Comparison of ENCODE assay signal across 16 cellular contexts in genomic region chr16:13120557-13120956, GRCh38.
DNase-seq lines count a peak whose midpoint lies in the region; ATAC-seq, FAIRE-seq and TF ChIP-seq lines count a peak whose summit lies in the region.
"Had no signal": no experiment of that assay in that cellular context is flagged by ENCODE, and none has a peak within 500 bp of the region (broad histone marks: within the 10 kb centered on the region; RNA-seq: fewer than 3 reads in every experiment).

No MANE protein-coding gene starts in this region.

- CTCF ChIA-PET in H1 (lab: Charles Lee; ENCODE audit: partially characterized antibody) = interaction anchor here (0.7 to 1.7 kb wide), 7 partner anchors 8 to 223 kb away, joined by 3 to 6 read pairs (median 4); no protein-coding TSS in a partner anchor

- no peak overlapping the region for H3K9ac ChIP-seq in HUES6 (ENCODE audit: low read length)
- no peak overlapping the region for H3K9ac ChIP-seq in H1 (replicated peaks in 1 of 4; ENCODE audit: extremely low read depth in 1 of 4, low read depth in 3 of 4, low read length in 3 of 4)

- no peak overlapping the region for H3K14ac ChIP-seq in H1 (ENCODE audit: insufficient read length)

- H4K91ac ChIP-seq in H1 (replicated peaks; ENCODE audit: insufficient read length, low read length) = no peak overlapping the region

- peak; percentile 62 for FAIRE-seq in H1 (lab: Jason Lieb, UNC)
- FAIRE-seq: GM12878, GM18507, H54, HepG2 had no signal

- no peak for TF ChIP-seq POLR2A in H1 (IDR thresholded peaks at IDR 0.05; ENCODE audit: control extremely low read depth in 1 of 2, low read depth in 2 of 2, low read length in 2 of 2)

- no peak overlapping the region for H4K8ac ChIP-seq in H1 (ENCODE audit: extremely low read depth, insufficient read depth, low read length)

- H3K4me3 ChIP-seq in HUES6 (ENCODE audit: low read depth, low read length) (peak overlapping the region; percentile 5; the same call in 1 of the 2 replicates), H1 (ENCODE audit: extremely low read depth in 1 of 4, insufficient read depth in 2 of 4, low read depth in 3 of 4, low read length in 4 of 4) (0 out of 8 replicates have a peak overlapping the region, but pooled peaks of 1 of the 4 experiments have one; percentile 12)
- H3K4me3 ChIP-seq: GM12878 had no signal

- no peak overlapping the region for H2BK15ac ChIP-seq in H1 (ENCODE audit: low read length)

- H4K5ac ChIP-seq in H1 (ENCODE audit: insufficient read length, low read depth, low read length) = no peak overlapping the region

- 0 out of 2 replicates have a peak overlapping the region, but pooled peaks have one; percentile 82 for H2BK5ac ChIP-seq in H1 (ENCODE audit: low read depth, low read length)

- H3K9me3 ChIP-seq in HUES6 (ENCODE audit: control insufficient read depth, insufficient read depth, low read depth, low read length) (peaks cover 12% of the 10 kb centered on the region), H1 (ENCODE audit: insufficient read depth in 2 of 2, low read depth in 1 of 2, low read length in 1 of 2) (peaks cover 3 to 6% of the 10 kb centered on the region in 2 experiments; a peak in 2 of 4 replicates)
- H3K9me3 ChIP-seq: Caco-2 had no signal

- H2AK5ac ChIP-seq in H1 (ENCODE audit: low read depth, low read length) = no peak overlapping the region

- H4K20me1 ChIP-seq in H1 (replicated peaks in 1 of 2; ENCODE audit: control insufficient read depth in 1 of 2, insufficient read depth in 2 of 2, low read length in 2 of 2) = no peaks in the 10 kb centered on the region

- H2BK12ac ChIP-seq in H1 (ENCODE audit: low read depth, low read length) = peak overlapping the region; percentile 44; the same call in 1 of the 2 replicates

- no peak overlapping the region for H2BK20ac ChIP-seq in H1 (ENCODE audit: low read length)

- H3K27ac ChIP-seq in HUES6 (ENCODE audit: low read depth, low read length) = no peak overlapping the region
- H3K27ac ChIP-seq in H1 (ENCODE audit: low read depth, low read length) = no peak overlapping the region
- H3K27ac ChIP-seq: 22Rv1 had no signal

- no peak overlapping the region for H2AFZ ChIP-seq in H1 (ENCODE audit: low read length)

- peak; percentile 39 for DNase-seq in ELF-1 (ENCODE audit: low read depth, low spot score)
- no peak for DNase-seq in H1 (ENCODE audit: low read depth in 1 of 2, low spot score in 2 of 2)
- peak; percentile 35 for DNase-seq in iPS-NIHi7 (ENCODE audit: extremely low spot score)
- no peak for DNase-seq in anterior cingulate cortex (lab: John Stamatoyannopoulos, UW)
- no peak for DNase-seq in KBM-7
- DNase-seq: Caco-2; CD8-positive, alpha-beta memory T cell; DMS 273 treated with DMSO at 0.1 percent for 48 hours had no signal

- H3K36me3 ChIP-seq in HUES6 (ENCODE audit: control insufficient read depth, insufficient read depth, low read length) (no peaks in the 10 kb centered on the region), H1 (ENCODE audit: control insufficient read depth in 2 of 4, insufficient read depth in 4 of 4, low read length in 3 of 4) (peaks cover 0 to 3% (median 0%) of the 10 kb centered on the region in 4 experiments; a peak in 2 of 8 replicates)

- POLR2A ChIA-PET in H1 (lab: Charles Lee; ENCODE audit: partially characterized antibody) = interaction anchor here (0.6 to 3.1 kb wide), 2 partner anchors 10 to 14 kb away, joined by 3 to 12 read pairs; no protein-coding TSS in a partner anchor

- TF ChIP-seq EP300 in H1 (IDR thresholded peaks at IDR 0.05; ENCODE audit: borderline replicate concordance in 1 of 2, low read depth in 2 of 2, low read length in 2 of 2) = no peak

- ATAC-seq in GM18870 (IDR thresholded peaks at IDR 0.05; ENCODE audit: unreplicated experiment) = no peak
- ATAC-seq in HG03196 (IDR thresholded peaks at IDR 0.05; ENCODE audit: unreplicated experiment) = no peak
- ATAC-seq: GM12878 had no signal

- 32% methylated on average over 4 of the region's 4 CpGs; no CpG with 5 or more reads in 1 of the 2 experiments for WGBS in H1 (ENCODE audit: extremely low coverage in 1 of 2, insufficient coverage in 1 of 2, insufficient read length in 1 of 2, insufficient replicate concordance in 2 of 2, low coverage in 1 of 2, low lambda C conversion rate in 2 of 2, missing lambda C conversion rate in 1 of 2), 2 experiments

- H3K79me2 ChIP-seq in H1 (ENCODE audit: control insufficient read depth in 1 of 2, insufficient read depth in 2 of 2, low read length in 2 of 2) = peaks cover 0 to 43% of the 10 kb centered on the region in 2 experiments; a peak in 2 of 4 replicates

- no peaks in the 10 kb centered on the region; the same call in 1 of the 2 replicates for H3K23me2 ChIP-seq in H1 (ENCODE audit: low read depth, low read length)

- no peak overlapping the region for H3K4ac ChIP-seq in H1 (replicated peaks; ENCODE audit: insufficient read length, low read depth, low read length)

- no peak overlapping the region for H2BK120ac ChIP-seq in H1 (replicated peaks; ENCODE audit: low read depth, low read length)

- no peak overlapping the region for H3K18ac ChIP-seq in H1 (ENCODE audit: extremely low read depth, low read length)

- H3K27me3 ChIP-seq in HUES6 (ENCODE audit: control insufficient read depth, insufficient read depth, low read length) (no peaks in the 10 kb centered on the region), H1 (replicated peaks in 1 of 4; ENCODE audit: control insufficient read depth in 3 of 4, extremely low read depth in 1 of 4, insufficient read depth in 3 of 4, low read length in 3 of 4) (no peaks in the 10 kb centered on the region)

- no peak for TF ChIP-seq RAD21 in H1 (IDR thresholded peaks at IDR 0.05 in 1 of 2, conservative IDR thresholded peaks at IDR 0.05 in 1 of 2; ENCODE audit: low read depth in 2 of 2, low read length in 2 of 2)

- peak overlapping the region; percentile 4 to 61; a peak in 2 of 4 replicates for H3K4me2 ChIP-seq in H1 (ENCODE audit: insufficient read depth in 1 of 2, low read depth in 2 of 2, low read length in 2 of 2)

- in situ Hi-C loops in KBM-7 (cut with MboI; ENCODE audit: low pct_unique_long_range_greater_than_20kb, low sequenced_read_pairs) = no loop called here

- H3K56ac ChIP-seq in H1 (replicated peaks; ENCODE audit: insufficient read length, low read depth, low read length) = no peak overlapping the region

- TF ChIP-seq CTCF in H1 (IDR thresholded peaks at IDR 0.05; ENCODE audit: control extremely low read depth in 1 of 3, insufficient read depth in 1 of 3, low read depth in 1 of 3, low read length in 3 of 3) = no peak

- no peaks in the 10 kb centered on the region for H3K79me1 ChIP-seq in H1 (ENCODE audit: low read depth, low read length)

- H3K4me1 ChIP-seq in HUES6 (ENCODE audit: control insufficient read depth, insufficient read depth, low read length) = peaks cover 21% of the 10 kb centered on the region
- H3K4me1 ChIP-seq in H1 (replicated peaks in 1 of 4; ENCODE audit: control insufficient read depth in 3 of 4, insufficient read depth in 4 of 4, low read length in 3 of 4) = peaks cover 4 to 24% (median 16%) of the 10 kb centered on the region in 4 experiments; a peak in 6 of 7 replicates
- H3K4me1 ChIP-seq: Caco-2 had no signal

- no peak overlapping the region for H3K23ac ChIP-seq in H1 (ENCODE audit: insufficient read length)

TF ChIP-seq in H1, 55 proteins besides CTCF, POLR2A, EP300 and RAD21:
- 0 out of 2 replicates have a peak, but pooled peaks have one; percentile 25 for TF ChIP-seq TEAD4 (IDR thresholded peaks at IDR 0.05; ENCODE audit: low read depth, low read length)
- no peak for TF ChIP-seq USF2 (IDR thresholded peaks at IDR 0.05; ENCODE audit: low read length)
- TF ChIP-seq SIN3A (conservative IDR thresholded peaks at IDR 0.05 in 1 of 2, IDR thresholded peaks at IDR 0.05 in 1 of 2; ENCODE audit: low read depth in 1 of 2, low read length in 2 of 2) = peak; percentile 49 to 68; a peak in 2 of 4 replicates
TF ChIP-seq in H1: peak in this region for 2.

Comparison
In these comparisons a context has a peak if more than half of its experiments do, and no peak if none do; other contexts are left out.
1. DNase-seq: peak in ELF-1 (single experiment) and iPS-NIHi7 (single experiment); none in H1 (0 of 2), anterior cingulate cortex (0 of 58) and KBM-7 (single experiment).